In the genomic region with DNA sequence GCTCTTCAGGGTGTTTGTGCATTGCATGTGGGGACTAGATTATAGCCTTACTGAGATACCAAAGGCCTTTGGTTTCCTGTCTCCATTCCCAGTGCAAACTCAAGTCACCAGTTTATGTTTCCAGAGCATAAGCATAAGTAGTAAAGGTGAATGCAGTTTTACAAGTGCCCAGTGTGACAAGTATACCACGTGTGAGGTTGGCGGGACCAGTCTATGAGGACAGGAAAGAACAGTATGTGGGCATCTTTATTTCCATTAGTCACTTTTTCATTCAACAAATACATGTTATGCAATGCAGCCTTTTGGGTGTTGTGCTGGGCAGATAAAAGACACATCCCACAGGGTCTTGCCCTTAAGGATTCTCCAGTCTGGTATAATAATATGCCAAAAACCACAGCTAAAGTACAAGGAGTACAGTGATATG, we compare ENCODE assay signal across 8 cellular contexts.
A peak's percentile ranks its signal among the peaks of the same experiment; 100 is the strongest.
DNase-seq lines count a peak whose midpoint lies in the region; ATAC-seq and TF ChIP-seq lines count a peak whose summit lies in the region.

No MANE protein-coding gene starts in this region.

- peaks cover 15 to 96% (median 62%) of the 10 kb centered on the region in 12 donors for H3K4me1 ChIP-seq in heart left ventricle

- TF ChIP-seq POLR2A in heart left ventricle (IDR thresholded peaks at IDR 0.05), result no peak

- H3K9me3 Mint-ChIP-seq in activated T-cell treated with anti-CD3 and anti-CD28 coated beads, Interleukin-2, amount 50 U/mL, for 4 hours, result no peaks in the 10 kb centered on the region

- H3K27me3 ChIP-seq in heart left ventricle, result no peaks in the 10 kb centered on the region

- H3K36me3 ChIP-seq in heart left ventricle, result peaks cover 0 to 17% (median 17%) of the 10 kb centered on the region in 9 donors

- H3K4me1 Mint-ChIP-seq in activated T-cell treated with anti-CD3 and anti-CD28 coated beads, Interleukin-2, amount 50 U/mL, for 4 hours (ENCODE audit: low read depth), result peaks cover 91% of the 10 kb centered on the region

- H3K4me3 ChIP-seq in heart left ventricle, result peak overlapping the region in 1 of 12 donors; percentile 68

- WGBS in heart left ventricle, 4 donors, result 42 to 60% (median 51%) methylated on average over 2 of the region's 2 CpGs

- H3K27me3 Mint-ChIP-seq in activated T-cell treated with anti-CD3 and anti-CD28 coated beads, Interleukin-2, amount 50 U/mL, for 4 hours (ENCODE audit: low read depth), result no peaks in the 10 kb centered on the region

- DNase-seq in HT1080 (ENCODE audit: low read depth) (peak; percentile 26), heart left ventricle (no peak), NCI-H1092 treated with DMSO at 0.1 percent for 48 hours (lab: John Stamatoyannopoulos, UW) (no peak), SKM-1 (lab: John Stamatoyannopoulos, UW; ENCODE audit: unreplicated experiment) (no peak), SKM-1 treated with dmso at 0.1 percent for 144 hours (lab: John Stamatoyannopoulos, UW; ENCODE audit: unreplicated experiment) (no peak)
- peak; percentile 34 for DNase-seq in activated T-cell treated with anti-CD3 and anti-CD28 coated beads, Interleukin-2, amount 50 U/mL, for 4 hours
- DNase-seq in stimulated activated CD4-positive, alpha-beta T cell treated with anti-CD3 and anti-CD28 coated beads, Interleukin-4, amount 100 ng/mL, for 1 hour, result peak; percentile 34

- peak overlapping the region; percentile 94 for H3K4me3 Mint-ChIP-seq in activated T-cell treated with anti-CD3 and anti-CD28 coated beads, Interleukin-2, amount 50 U/mL, for 4 hours

- TF ChIP-seq CTCF in heart left ventricle (IDR thresholded peaks at IDR 0.05), result no peak

- ATAC-seq in activated T-cell treated with anti-CD3 and anti-CD28 coated beads, Interleukin-2, amount 50 U/mL, for 4 hours, result peak; percentile 23 to 26
- ATAC-seq in heart left ventricle (no peak), GM18870 (IDR thresholded peaks at IDR 0.05; ENCODE audit: unreplicated experiment) (no peak)

- intact Hi-C loops in heart left ventricle (cut with DNase I), result loop anchor here in 7 of 10 donors (5.0 to 10.0 kb wide), 6 partner anchors 34 to 151 kb away; no protein-coding TSS in a partner anchor

- peak overlapping the region; percentile 87 to 99 (median 96) for H3K27ac ChIP-seq in heart left ventricle

- H3K9me3 ChIP-seq in heart left ventricle, result no peaks in the 10 kb centered on the region

- H3K36me3 Mint-ChIP-seq in activated T-cell treated with anti-CD3 and anti-CD28 coated beads, Interleukin-2, amount 50 U/mL, for 4 hours (ENCODE audit: insufficient read depth), result peaks cover 49% of the 10 kb centered on the region

Comparison
In these comparisons a context has a peak if more than half of its experiments do, and no peak if none do; other contexts are left out.
1. DNase-seq: peak in HT1080 (single experiment), activated T-cell treated with anti-CD3 and anti-CD28 coated beads, Interleukin-2, amount 50 U/mL, for 4 hours (single experiment) and stimulated activated CD4-positive, alpha-beta T cell treated with anti-CD3 and anti-CD28 coated beads, Interleukin-4, amount 100 ng/mL, for 1 hour (single experiment); none in heart left ventricle (0 of 5), NCI-H1092 treated with DMSO at 0.1 percent for 48 hours (single experiment), SKM-1 (single experiment) and SKM-1 treated with dmso at 0.1 percent for 144 hours (single experiment).
2. ATAC-seq: peak in activated T-cell treated with anti-CD3 and anti-CD28 coated beads, Interleukin-2, amount 50 U/mL, for 4 hours (2 of 2); none in heart left ventricle (0 of 4) and GM18870 (single experiment).